8 cellular contexts compared by ENCODE assay signal in genomic region chr10:80498833-80499671, GRCh38. TPM values are rescaled to one million over a fixed set of nuclear protein-coding genes. Genes with fewer than 3 reads are reported as not detected.
DNase-seq lines count a peak whose midpoint lies in the region; ATAC-seq and TF ChIP-seq lines count a peak whose summit lies in the region.

No MANE protein-coding gene starts in this region.

- H3K4me1 ChIP-seq in adrenal gland (replicated peaks in 1 of 2) (peaks cover 38 to 77% of the 10 kb centered on the region in 2 donors), psoas muscle (peaks cover 47% of the 10 kb centered on the region)

- peaks cover 0 to 4% (median 0%) of the 10 kb centered on the region in 3 donors for H3K9me3 ChIP-seq in adrenal gland (replicated peaks in 1 of 3)
- no peaks in the 10 kb centered on the region for H3K9me3 ChIP-seq in psoas muscle

- H3K4me3 ChIP-seq in H7 (ENCODE audit: insufficient read depth, low read depth, low read length) (no peak overlapping the region), adrenal gland (no peak overlapping the region), psoas muscle (no peak overlapping the region)

- intact Hi-C loops in adrenal gland (cut with DNase I) (no loop called here), left cardiac atrium (cut with DNase I) (no loop called here), psoas muscle (cut with DNase I) (loop anchor here (2.0 kb wide), 2 partner anchors 44 to 50 kb away; partner anchors contain the start of gene TSPAN14 (in 1 of the 2))

- WGBS in adrenal gland, 4 donors: 7 to 19% (median 13%) methylated on average over 9 to 14 of the region's 14 CpGs
- WGBS in psoas muscle, 3 donors: 20 to 25% (median 21%) methylated on average over 14 of the region's 14 CpGs

- peak; percentile 81 to 93 for ATAC-seq in left cardiac atrium
- ATAC-seq in psoas muscle: peak; percentile 95 to 96 (median 96)
- ATAC-seq in GM21367 (IDR thresholded peaks at IDR 0.05; ENCODE audit: unreplicated experiment): no peak

- peak in 1 of 2 donors; percentile 46 for TF ChIP-seq POLR2A in adrenal gland (IDR thresholded peaks at IDR 0.05)

- no peaks in the 10 kb centered on the region for H3K27me3 ChIP-seq in H7 (ENCODE audit: control insufficient read depth, insufficient read depth, low read length)
- H3K27me3 ChIP-seq in adrenal gland: no peaks in the 10 kb centered on the region
- H3K27me3 ChIP-seq in psoas muscle (ENCODE audit: insufficient read depth in 3 of 3, low read length in 2 of 3): no peaks in the 10 kb centered on the region

- H3K36me3 ChIP-seq in H7 (replicated peaks; ENCODE audit: control insufficient read depth, insufficient read depth, low read length): no peaks in the 10 kb centered on the region
- no peaks in the 10 kb centered on the region for H3K36me3 ChIP-seq in adrenal gland (replicated peaks in 1 of 2)
- no peaks in the 10 kb centered on the region for H3K36me3 ChIP-seq in psoas muscle (ENCODE audit: insufficient read depth in 1 of 2, low read depth in 1 of 2)

- peak overlapping the region; percentile 80 to 98 (median 89) for H3K27ac ChIP-seq in adrenal gland
- peak overlapping the region; percentile 77 for H3K27ac ChIP-seq in psoas muscle

- TF ChIP-seq CTCF in adrenal gland (IDR thresholded peaks at IDR 0.05) (no peak), psoas muscle (IDR thresholded peaks at IDR 0.05) (no peak)

- in situ Hi-C loops in SK-MEL-5 (cut with HindIII; ENCODE audit: low pct_unique_long_range_greater_than_20kb, low sequenced_read_pairs): no loop called here

- DNase-seq in H7 (peak; percentile 67), SK-MEL-5 (ENCODE audit: low read depth, low spot score) (peak; percentile 82), adrenal gland (peak; percentile 92 to 99 (median 98)), left cardiac atrium (peak; percentile 95), psoas muscle (peak; percentile 94 to 96), NAMALWA (ENCODE audit: low spot score) (no peak), SK-N-DZ (ENCODE audit: low spot score) (no peak)

RNA-seq across cellular contexts. Expression of gene SH2D4B, which starts 38.6 kb away (rescaled TPM):
- total RNA-seq in H7 (2014; rRNA removed; shearing (Covaris generic)): not detected in 2 replicates
- 0.11 and 0.13 TPM in 2 replicates for total RNA-seq in SK-MEL-5 (2014; rRNA removed; shearing (Covaris generic))
- polyA plus RNA-seq in SK-MEL-5 (2015; cell fraction: cytosol; rRNA removed): 0.04 TPM in 1 of 2 replicates, not detected in the other
- not detected in 2 replicates for polyA plus RNA-seq in SK-MEL-5 (2015; cell fraction: nucleus; rRNA removed)
- total RNA-seq in adrenal gland: under 1 TPM in 1 of 8 donors, not detected in 7; 0.35 TPM
- under 1 TPM in 1 of 3 donors, not detected in 2; 0.07 TPM for polyA plus RNA-seq in adrenal gland
- under 1 TPM in 1 of 2 donors, not detected in 1; 0.05 TPM for total RNA-seq in left cardiac atrium
- not detected for total RNA-seq in psoas muscle
- polyA plus RNA-seq in psoas muscle: under 1 TPM in 1 of 3 donors, not detected in 2; 0.01 TPM
- not detected in 2 replicates for polyA plus RNA-seq in SK-N-DZ (2014; cell fraction: cytosol; rRNA removed)
- polyA plus RNA-seq in SK-N-DZ (2014; cell fraction: nucleus; rRNA removed): not detected in 2 replicates

RNA-seq across cellular contexts. Expression of gene TSPAN14, which starts 44.9 kb away (rescaled TPM):
- 36.3 and 37.6 TPM in 2 replicates for total RNA-seq in H7 (2014; rRNA removed; shearing (Covaris generic))
- total RNA-seq in SK-MEL-5 (2014; rRNA removed; shearing (Covaris generic)): 43.7 and 52.1 TPM in 2 replicates
- 117 and 167 TPM in 2 replicates for polyA plus RNA-seq in SK-MEL-5 (2015; cell fraction: cytosol; rRNA removed)
- 80.0 and 94.5 TPM in 2 replicates for polyA plus RNA-seq in SK-MEL-5 (2015; cell fraction: nucleus; rRNA removed)
- total RNA-seq in adrenal gland: 100 to 1,000 TPM in 1 of 8 donors, 10 to 100 TPM in 7; 31.4 to 112 (median 54.6) TPM
- 10 to 100 TPM; 13.1 to 19.5 (median 17.9) TPM for polyA plus RNA-seq in adrenal gland
- 10 to 100 TPM; 44.3 to 51.0 TPM for total RNA-seq in left cardiac atrium
- total RNA-seq in psoas muscle: 10 to 100 TPM; 23.9 to 33.3 (median 25.7) TPM
- 10 to 100 TPM; 19.4 to 20.0 (median 19.6) TPM for polyA plus RNA-seq in psoas muscle
- 34.6 and 36.3 TPM in 2 replicates for polyA plus RNA-seq in SK-N-DZ (2014; cell fraction: cytosol; rRNA removed)
- 16.0 and 16.4 TPM in 2 replicates for polyA plus RNA-seq in SK-N-DZ (2014; cell fraction: nucleus; rRNA removed)

Comparison
In these comparisons a context has a peak if more than half of its experiments do, and no peak if none do; other contexts are left out.
1. DNase-seq: peak in H7 (single experiment), SK-MEL-5 (single experiment), adrenal gland (7 of 7), left cardiac atrium (single experiment) and psoas muscle (2 of 2); none in NAMALWA (single experiment) and SK-N-DZ (single experiment).
2. intact Hi-C loops: an anchor here in psoas muscle (2.0 kb wide); none called in adrenal gland and left cardiac atrium.